In genomic region chr7:116686033-116686432, GRCh38 we compare ENCODE assay signal across 19 cellular contexts. TPM values are rescaled to one million over a fixed set of nuclear protein-coding genes. Genes with fewer than 3 reads are reported as not detected.
A peak's percentile ranks its signal among the peaks of the same experiment; 100 is the strongest.
DNase-seq lines count a peak whose midpoint lies in the region; ATAC-seq and TF ChIP-seq lines count a peak whose summit lies in the region.
"Had no signal": no experiment of that assay in that cellular context is flagged by ENCODE, and none has a peak within 500 bp of the region (broad histone marks: within the 10 kb centered on the region; RNA-seq: fewer than 3 reads in every experiment).

No MANE protein-coding gene starts in this region.

- no peak overlapping the region for H2AFZ ChIP-seq in HCT116 (ENCODE audit: low read depth, low read length, poor library complexity, severe bottlenecking)
- no peak overlapping the region for H2AFZ ChIP-seq in PC-3 (ENCODE audit: low read length)

- H3K36me3 Mint-ChIP-seq in osteocyte (ENCODE audit: unreplicated experiment) (peaks cover 17% of the 10 kb centered on the region), glutamatergic neuron (ENCODE audit: unreplicated experiment) (no peaks in the 10 kb centered on the region)
- H3K36me3 Mint-ChIP-seq: CD8-positive, alpha-beta memory T cell had no signal

- H3K27me3 ChIP-seq in HCT116 (ENCODE audit: insufficient read depth, low read length): no peaks in the 10 kb centered on the region
- H3K27me3 ChIP-seq in PC-3 (ENCODE audit: low read length): no peaks in the 10 kb centered on the region
- H3K27me3 ChIP-seq in colonic mucosa: no peaks in the 10 kb centered on the region

- H3K9ac ChIP-seq in HCT116 (ENCODE audit: low read length) (peak overlapping the region; percentile 64), PC-3 (ENCODE audit: low read length) (no peak overlapping the region), colonic mucosa (ENCODE audit: low read depth in 2 of 2, low read length in 2 of 2) (no peak overlapping the region)

- H3K4me1 ChIP-seq in HCT116 (ENCODE audit: control insufficient read depth in 1 of 2, insufficient read depth in 2 of 2, low read length in 2 of 2) (peaks cover 90 to 100% of the 10 kb centered on the region in 2 experiments), PC-3 (ENCODE audit: insufficient read depth, low read length) (peaks cover 47% of the 10 kb centered on the region), colonic mucosa (peaks cover 6% of the 10 kb centered on the region)

- no peak for TF ChIP-seq POLR2A in HCT116 (IDR thresholded peaks at IDR 0.05; ENCODE audit: borderline replicate concordance, extremely low read depth, insufficient read depth, insufficient read length)

- H3K27me3 Mint-ChIP-seq in osteocyte (ENCODE audit: unreplicated experiment): no peaks in the 10 kb centered on the region
- H3K27me3 Mint-ChIP-seq in glutamatergic neuron (ENCODE audit: unreplicated experiment): no peaks in the 10 kb centered on the region

- H3K4me2 ChIP-seq in HCT116 (ENCODE audit: low read length) (peak overlapping the region; percentile 71), PC-3 (ENCODE audit: low read length) (no peak overlapping the region)

- DNase-seq in HCT116 (ENCODE audit: low read depth, low spot score): no peak
- DNase-seq in PC-3: no peak
- DNase-seq in left lobe of liver (ENCODE audit: low spot score): no peak
- no peak for DNase-seq in osteocyte (ENCODE audit: extremely low spot score, unreplicated experiment)
- no peak for DNase-seq in COLO668 (lab: John Stamatoyannopoulos, UW; ENCODE audit: unreplicated experiment)
- no peak for DNase-seq in glutamatergic neuron
- no peak for DNase-seq in colonic mucosa
- DNase-seq: ACHN; C1 segment of cervical spinal cord; CD8-positive, alpha-beta memory T cell; DMS79 treated with DMSO at 0.1 percent for 48 hours; H7; NCI-H1694 treated with DMSO at 0.1 percent for 48 hours; NCI-H2107; NCI-H510A; NCI-H774; RPMI8226 had no signal

- POLR2A ChIA-PET in HCT116 (lab: Charles Lee): interaction anchor here (1.1 to 2.1 kb wide), 3 partner anchors 11 to 31 kb away, joined by 3 to 11 read pairs (median 4); no protein-coding TSS in a partner anchor
- POLR2A ChIA-PET in PC-3 (lab: Charles Lee; ENCODE audit: unreplicated experiment): no interaction called here

- H3K36me3 ChIP-seq in HCT116 (ENCODE audit: control insufficient read depth in 1 of 2, insufficient read depth in 2 of 2, low read length in 2 of 2): peaks cover 0 to 23% of the 10 kb centered on the region in 2 experiments; a peak in 1 of 4 replicates
- H3K36me3 ChIP-seq in PC-3 (ENCODE audit: low read depth, low read length): peaks cover 30% of the 10 kb centered on the region; the same call in 1 of the 2 replicates
- no peaks in the 10 kb centered on the region for H3K36me3 ChIP-seq in colonic mucosa

- H3K27ac ChIP-seq in HCT116 (ENCODE audit: low read depth, low read length) (peak overlapping the region; percentile 92), PC-3 (ENCODE audit: low read length) (peak overlapping the region; percentile 89; the same call in 1 of the 2 replicates), colonic mucosa (no peak overlapping the region)

- H3K9me3 Mint-ChIP-seq in osteocyte (ENCODE audit: unreplicated experiment) (peaks cover 16% of the 10 kb centered on the region), glutamatergic neuron (ENCODE audit: unreplicated experiment) (peaks cover 4% of the 10 kb centered on the region)

- H3K27ac Mint-ChIP-seq in osteocyte (ENCODE audit: unreplicated experiment) (peak overlapping the region; percentile 33), glutamatergic neuron (ENCODE audit: unreplicated experiment) (no peak overlapping the region)
- H3K27ac Mint-ChIP-seq: CD8-positive, alpha-beta memory T cell had no signal

- intact Hi-C loops in HCT116 (cut with micrococcal nuclease) (loop anchor here (5.0 kb wide), 1 partner anchor 116 kb away; no protein-coding TSS in a partner anchor), PC-3 (cut with micrococcal nuclease) (no loop called here), colonic mucosa (cut with DNase I) (no loop called here)

- no peak for TF ChIP-seq RAD21 in HCT116 (IDR thresholded peaks at IDR 0.05; ENCODE audit: low read depth)

- RAD21 ChIA-PET in HCT116 (lab: Charles Lee; ENCODE audit: low non-redundant PET in 1 of 2, low total read pairs in 2 of 2, uncharacterized antibody in 2 of 2, unreplicated experiment in 2 of 2): no interaction called here

- 0 out of 4 replicates have a peak overlapping the region, but pooled peaks of 1 of the 2 experiments have one; percentile 5 for H3K4me3 ChIP-seq in HCT116 (replicated peaks in 1 of 2; ENCODE audit: low read depth in 1 of 2, low read length in 2 of 2)
- H3K4me3 ChIP-seq in PC-3 (ENCODE audit: low read length): no peak overlapping the region
- H3K4me3 ChIP-seq in colonic mucosa: no peak overlapping the region
- H3K4me3 ChIP-seq: K562 had no signal

- TF ChIP-seq CTCF in HCT116 (IDR thresholded peaks at IDR 0.05 in 2 of 3, conservative IDR thresholded peaks at IDR 0.05 in 1 of 3; ENCODE audit: borderline replicate concordance in 1 of 3, insufficient read depth in 1 of 3, low read depth in 2 of 3, low read length in 2 of 3): no peak
- TF ChIP-seq CTCF in PC-3 (conservative IDR thresholded peaks at IDR 0.05; ENCODE audit: low read depth, low read length): no peak
- no peak for TF ChIP-seq CTCF in osteocyte (IDR thresholded peaks at IDR 0.05)
- TF ChIP-seq CTCF in glutamatergic neuron (IDR thresholded peaks at IDR 0.05; ENCODE audit: partially characterized antibody, unreplicated experiment): no peak
- TF ChIP-seq CTCF in colonic mucosa (IDR thresholded peaks at IDR 0.05): no peak

- H3K79me2 ChIP-seq in HCT116 (ENCODE audit: insufficient read depth, low read length): peaks cover 100% of the 10 kb centered on the region
- H3K79me2 ChIP-seq in PC-3 (ENCODE audit: low read length): peaks cover 98% of the 10 kb centered on the region

- CTCF ChIA-PET in HCT116 (lab: Charles Lee) (interaction anchor here (0.7 to 1.6 kb wide), 5 partner anchors 12 to 117 kb away, joined by 3 to 6 read pairs (median 4); partner anchors contain the start of gene MET), PC-3 (lab: Charles Lee) (interaction anchor here (0.7 kb wide), 2 partner anchors 29 to 1030 kb away, joined by 3 read pairs; no protein-coding TSS in a partner anchor)

- H3K9me2 ChIP-seq in HCT116 (ENCODE audit: insufficient read depth) (no peaks in the 10 kb centered on the region), PC-3 (replicated peaks; ENCODE audit: low read length) (no peaks in the 10 kb centered on the region)

- H4K20me1 ChIP-seq in HCT116 (ENCODE audit: insufficient read depth): no peaks in the 10 kb centered on the region
- no peaks in the 10 kb centered on the region for H4K20me1 ChIP-seq in PC-3 (ENCODE audit: low read length)

- H3K9me3 ChIP-seq in HCT116 (ENCODE audit: control insufficient read depth in 1 of 2, insufficient read depth in 1 of 2, low read depth in 1 of 2, low read length in 2 of 2): no peaks in the 10 kb centered on the region
- H3K9me3 ChIP-seq in PC-3 (ENCODE audit: low read length): no peaks in the 10 kb centered on the region
- no peaks in the 10 kb centered on the region for H3K9me3 ChIP-seq in colonic mucosa

- peaks cover 7% of the 10 kb centered on the region for H3F3A ChIP-seq in PC-3 (ENCODE audit: low read length, unreplicated experiment)

- ATAC-seq in HCT116 (no peak), PC-3 (no peak), left lobe of liver (peak; percentile 44)
- ATAC-seq: K562 had no signal

- BruUV-seq in HCT116 (replicated peaks; lab: Mats Ljungman, UMichigan) (no TSS peak), PC-3 (replicated peaks; lab: Mats Ljungman, UMichigan) (no TSS peak)

- H3K4me1 Mint-ChIP-seq in osteocyte (ENCODE audit: unreplicated experiment): peaks cover 50% of the 10 kb centered on the region
- H3K4me1 Mint-ChIP-seq in glutamatergic neuron (ENCODE audit: low read depth, unreplicated experiment): no peaks in the 10 kb centered on the region
- H3K4me1 Mint-ChIP-seq: CD8-positive, alpha-beta memory T cell had no signal

- H3K4me3 Mint-ChIP-seq in osteocyte (ENCODE audit: unreplicated experiment) (no peak overlapping the region), glutamatergic neuron (ENCODE audit: unreplicated experiment) (no peak overlapping the region)
- H3K4me3 Mint-ChIP-seq: CD8-positive, alpha-beta memory T cell had no signal

TF ChIP-seq in HCT116, 20 proteins besides CTCF, POLR2A, EP300 and RAD21:
- TF ChIP-seq MAX (IDR thresholded peaks at IDR 0.05) (0 out of 2 replicates have a peak, but pooled peaks have one; percentile 14), CBX3 (IDR thresholded peaks at IDR 0.05; ENCODE audit: low read depth) (0 out of 2 replicates have a peak, but pooled peaks have one; percentile 7), JUND (IDR thresholded peaks at IDR 0.05) (no peak)

RNA-seq across cellular contexts. Expression of gene MET, which starts 14.0 kb away (rescaled TPM):
- 200 TPM for total RNA-seq in HCT116 (2021; ENCODE audit: unreplicated experiment)
- polyA plus RNA-seq in HCT116 (2012): 71.3 and 91.7 TPM in 2 replicates
- 109 and 118 TPM in 2 replicates for total RNA-seq in PC-3 (2014; rRNA removed)
- total RNA-seq in left lobe of liver: 32.2 TPM
- total RNA-seq in osteocyte: 55.4 and 59.4 TPM in 2 replicates
- 0.56 TPM for total RNA-seq in glutamatergic neuron (ENCODE audit: unreplicated experiment)
- 10 to 100 TPM; 38.3 to 45.3 TPM for total RNA-seq in colonic mucosa
- total RNA-seq: OCI-LY7 had no signal
- polyA plus RNA-seq: CD8-positive, alpha-beta memory T cell had no signal

Comparison
In these comparisons a context has a peak if more than half of its experiments do, and no peak if none do; other contexts are left out.
1. RNA of gene MET, which starts 14.0 kb away (total RNA-seq): 200 TPM in HCT116 (single experiment), 109 to 118 TPM in PC-3, 55.4 to 59.4 TPM in osteocyte, 38.3 to 45.3 TPM in colonic mucosa and 32.2 TPM in left lobe of liver (single experiment); 0.56 TPM in glutamatergic neuron (single experiment); every median in the first group is over 10 times any median in the second.